In genomic region chr2:169362346-169363026, GRCh38 we compare ENCODE assay signal across 8 cellular contexts. TPM values are rescaled to one million over a fixed set of nuclear protein-coding genes. Genes with fewer than 3 reads are reported as not detected.
DNase-seq lines count a peak whose midpoint lies in the region; ATAC-seq and TF ChIP-seq lines count a peak whose summit lies in the region.

Gene LRP2 (minus strand): TSS chr2:169362534. CDS start chr2:169362399, 135 bp downstream.

- no peaks in the 10 kb centered on the region for H4K20me1 ChIP-seq in osteoblast (ENCODE audit: insufficient read depth, low read length)

- peak; percentile 25 to 27 for ATAC-seq in activated T-cell treated with anti-CD3 and anti-CD28 coated beads, Interleukin-2, amount 50 U/mL, for 72 hours (replicated peaks in 1 of 2)
- ATAC-seq in HG02610 (IDR thresholded peaks at IDR 0.05; ENCODE audit: unreplicated experiment) (no peak), HG03520 (IDR thresholded peaks at IDR 0.05; ENCODE audit: unreplicated experiment) (no peak)

- peaks cover 3 to 4% of the 10 kb centered on the region in 2 donors for H3K36me3 Mint-ChIP-seq in activated T-cell treated with anti-CD3 and anti-CD28 coated beads, Interleukin-2, amount 50 U/mL, for 72 hours (ENCODE audit: insufficient read depth in 2 of 2)

- H3K4me1 ChIP-seq in ACC112 (ENCODE audit: control insufficient read depth, insufficient read depth, low read length, unreplicated experiment) (peaks cover 14% of the 10 kb centered on the region), HUES6 (ENCODE audit: control insufficient read depth, insufficient read depth, low read length) (peaks cover 28% of the 10 kb centered on the region), osteoblast (ENCODE audit: insufficient read depth, low read length) (peaks cover 22% of the 10 kb centered on the region)

- H3K9me3 Mint-ChIP-seq in activated T-cell treated with anti-CD3 and anti-CD28 coated beads, Interleukin-2, amount 50 U/mL, for 72 hours = no peaks in the 10 kb centered on the region

- H3K4me1 Mint-ChIP-seq in activated T-cell treated with anti-CD3 and anti-CD28 coated beads, Interleukin-2, amount 50 U/mL, for 72 hours (ENCODE audit: low read depth) = peaks cover 43% of the 10 kb centered on the region

- no peaks in the 10 kb centered on the region for H3K9me3 ChIP-seq in HUES6 (ENCODE audit: control insufficient read depth, insufficient read depth, low read depth, low read length)
- H3K9me3 ChIP-seq in osteoblast (ENCODE audit: low read depth, low read length) = no peaks in the 10 kb centered on the region

- H3K27ac ChIP-seq in ACC112 (ENCODE audit: low read depth, low read length) = no peak within 1 kb of the TSS
- H3K27ac ChIP-seq in HUES6 (ENCODE audit: low read depth, low read length) = no peak within 1 kb of the TSS
- H3K27ac ChIP-seq in osteoblast (ENCODE audit: low read depth, low read length) = no peak within 1 kb of the TSS

- H3K4me3 Mint-ChIP-seq in activated T-cell treated with anti-CD3 and anti-CD28 coated beads, Interleukin-2, amount 50 U/mL, for 72 hours = peak within 1 kb of the TSS; percentile 92 to 93

- H3K27me3 ChIP-seq in ACC112 (ENCODE audit: insufficient read depth, low read length) (peaks cover 86% of the 10 kb centered on the region), HUES6 (ENCODE audit: control insufficient read depth, insufficient read depth, low read length) (peaks cover 61% of the 10 kb centered on the region), osteoblast (ENCODE audit: insufficient read depth, low read length) (peaks cover 51% of the 10 kb centered on the region)

- TF ChIP-seq CTCF in osteoblast (IDR thresholded peaks at IDR 0.05; ENCODE audit: extremely low read depth, low read depth, low read length) = no peak

- H3K4me2 ChIP-seq in osteoblast (ENCODE audit: insufficient read depth, low read length) = peak within 1 kb of the TSS; percentile 86

- peak within 1 kb of the TSS; percentile 29 for H3K9ac ChIP-seq in HUES6 (ENCODE audit: low read length)

- peak within 1 kb of the TSS; percentile 40 for H2AFZ ChIP-seq in ACC112 (ENCODE audit: low read length, unreplicated experiment)
- peak within 1 kb of the TSS; percentile 35 for H2AFZ ChIP-seq in osteoblast (ENCODE audit: low read length)

- peaks cover 63% of the 10 kb centered on the region for H3K27me3 Mint-ChIP-seq in activated T-cell treated with anti-CD3 and anti-CD28 coated beads, Interleukin-2, amount 50 U/mL, for 72 hours (ENCODE audit: low read depth)

- H3K79me2 ChIP-seq in ACC112 (ENCODE audit: control insufficient read depth, insufficient read depth, low read length, unreplicated experiment) (no peaks in the 10 kb centered on the region), osteoblast (ENCODE audit: insufficient read depth, low read length) (no peaks in the 10 kb centered on the region)

- peak; percentile 27 to 34 for DNase-seq in activated T-cell treated with anti-CD3 and anti-CD28 coated beads, Interleukin-2, amount 50 U/mL, for 72 hours
- DNase-seq in head of caudate nucleus (peak in 39 of 42 donors; percentile 4 to 72 (median 46)), osteoblast (ENCODE audit: insufficient read length, low spot score, missing footprints) (peak; percentile 71), AML-193 (lab: John Stamatoyannopoulos, UW) (no peak)

- H3K36me3 ChIP-seq in ACC112 (ENCODE audit: insufficient read depth, low read length) (no peaks in the 10 kb centered on the region), HUES6 (ENCODE audit: control insufficient read depth, insufficient read depth, low read length) (no peaks in the 10 kb centered on the region), osteoblast (ENCODE audit: insufficient read depth, low read length) (no peaks in the 10 kb centered on the region)

- H3K4me3 ChIP-seq in ACC112 (ENCODE audit: low read depth, low read length) (peak within 1 kb of the TSS; percentile 68), HUES6 (ENCODE audit: low read depth, low read length) (peak within 1 kb of the TSS; percentile 73), osteoblast (ENCODE audit: insufficient read depth, low read length) (peak within 1 kb of the TSS; percentile 63)

- H3K27ac Mint-ChIP-seq in activated T-cell treated with anti-CD3 and anti-CD28 coated beads, Interleukin-2, amount 50 U/mL, for 72 hours = no peak within 1 kb of the TSS

- intact Hi-C loops in head of caudate nucleus (cut with DNase I) = no loop called here

RNA-seq across cellular contexts. Expression of gene LRP2, which starts in this region (rescaled TPM):
- under 1 TPM; 0.37 to 0.70 TPM for total RNA-seq in activated T-cell treated with anti-CD3 and anti-CD28 coated beads, Interleukin-2, amount 50 U/mL, for 72 hours
- not detected in 2 replicates for total RNA-seq in osteoblast

Comparison
In these comparisons a context has a peak if more than half of its experiments do, and no peak if none do; other contexts are left out.
1. Peak in DNase-seq and ATAC-seq in activated T-cell treated with anti-CD3 and anti-CD28 coated beads, Interleukin-2, amount 50 U/mL, for 72 hours; RNA of the gene not detected or under 1 TPM.
2. Peak in DNase-seq, H3K4me3 ChIP-seq and H3K4me2 ChIP-seq in osteoblast; RNA of the gene not detected or under 1 TPM.
3. DNase-seq: peak in head of caudate nucleus (39 of 42); none in AML-193 (0 of 2).
4. Peak in every context shown above with its lines, with median percentiles within 50 percentile points of each other: H3K4me3 ChIP-seq.